In the genomic region with DNA sequence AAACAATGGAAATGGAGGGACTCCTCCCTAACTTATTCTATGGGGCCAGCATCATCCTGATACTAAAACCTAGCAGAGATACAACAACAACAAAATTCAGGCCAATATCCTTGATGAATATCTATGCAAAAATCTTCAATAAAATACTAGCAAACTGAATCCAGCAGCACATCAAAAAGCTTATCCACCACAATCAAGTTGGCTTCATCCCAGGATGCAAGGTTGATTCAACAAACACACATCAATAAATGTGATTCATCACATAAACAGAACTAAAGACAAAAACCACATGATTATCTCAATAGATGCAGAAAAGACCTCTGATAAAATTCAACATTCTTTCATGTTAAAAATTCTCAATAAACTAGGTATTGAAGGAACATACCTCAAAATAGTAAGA, we compare ENCODE assay signal across 6 cellular contexts. TPM values are rescaled to one million over a fixed set of nuclear protein-coding genes. Genes with fewer than 3 reads are reported as not detected.
DNase-seq lines count a peak whose midpoint lies in the region; ATAC-seq and TF ChIP-seq lines count a peak whose summit lies in the region.
"Not testable (repeated sequence)": the region's sequence is repeated elsewhere in the genome, so short reads cannot be mapped to it uniquely, and the experiment has no call there.

No MANE protein-coding gene starts in this region.

- not testable (repeated sequence) for H3K4me3 ChIP-seq in PC-3 (ENCODE audit: low read length); fibroblast of mammary gland (ENCODE audit: control insufficient read depth, low read depth, low read length)

- peak; percentile 27 for ATAC-seq in PC-3

- not testable (repeated sequence) for H3K36me3 ChIP-seq in PC-3 (ENCODE audit: low read depth, low read length)

- H3K9me3 ChIP-seq in PC-3 (ENCODE audit: low read length): not testable (repeated sequence)

- H3K4me2 ChIP-seq in PC-3 (ENCODE audit: low read length): not testable (repeated sequence)

- H2AFZ ChIP-seq in PC-3 (ENCODE audit: low read length): not testable (repeated sequence)

- POLR2A ChIA-PET in PC-3 (lab: Charles Lee; ENCODE audit: unreplicated experiment): interaction anchor here (0.6 kb wide), 1 partner anchor 104 kb away, joined by 3 read pairs; no protein-coding TSS in a partner anchor

- not testable (repeated sequence) for BruUV-seq in PC-3 (replicated peaks; lab: Mats Ljungman, UMichigan)

- not testable (repeated sequence) for H3K79me2 ChIP-seq in PC-3 (ENCODE audit: low read length)

- peaks cover 14% of the 10 kb centered on the region for H3K4me1 ChIP-seq in PC-3 (ENCODE audit: insufficient read depth, low read length)

- not testable (repeated sequence) for TF ChIP-seq CTCF in PC-3 (conservative IDR thresholded peaks at IDR 0.05; ENCODE audit: low read depth, low read length); fibroblast of mammary gland (conservative IDR thresholded peaks at IDR 0.05; ENCODE audit: control insufficient read depth, insufficient read depth, low read depth, low read length)

- intact Hi-C loops in PC-3 (cut with micrococcal nuclease): not testable (repeated sequence)

- H4K20me1 ChIP-seq in PC-3 (ENCODE audit: low read length): not testable (repeated sequence)

- not testable (repeated sequence) for H3K27me3 ChIP-seq in PC-3 (ENCODE audit: low read length)

- H3F3A ChIP-seq in PC-3 (ENCODE audit: low read length, unreplicated experiment): not testable (repeated sequence)

- CTCF ChIA-PET in PC-3 (lab: Charles Lee): not testable (repeated sequence)

- H3K9me2 ChIP-seq in PC-3 (replicated peaks; ENCODE audit: low read length): not testable (repeated sequence)

- DNase-seq in ELR (ENCODE audit: low read depth) (peak; percentile 23), HT-29 (ENCODE audit: low spot score) (peak; percentile 29), M059J (ENCODE audit: low read depth) (peak; percentile 78), PC-3 (peak; percentile 56), RPMI7951 (ENCODE audit: low read depth) (peak; percentile 4), fibroblast of mammary gland (ENCODE audit: low read depth) (peak; percentile 25)

- H3K9ac ChIP-seq in PC-3 (ENCODE audit: low read length): not testable (repeated sequence)

- H3K27ac ChIP-seq in PC-3 (ENCODE audit: low read length): not testable (repeated sequence)

RNA-seq across cellular contexts. Expression of gene PERP, which starts 27.7 kb away (rescaled TPM):
- 69.0 and 71.2 TPM in 2 replicates for total RNA-seq in HT-29 (2014; rRNA removed; shearing (Covaris generic))
- 24.2 and 26.9 TPM in 2 replicates for total RNA-seq in M059J (2014; rRNA removed; shearing (Covaris generic))
- total RNA-seq in PC-3 (2014; rRNA removed): 42.5 and 50.3 TPM in 2 replicates
- 37.5 and 40.6 TPM in 2 replicates for total RNA-seq in RPMI7951 (2014; rRNA removed; shearing (Covaris generic))

Comparison
In these comparisons a context has a peak if more than half of its experiments do, and no peak if none do; other contexts are left out.
1. DNase-seq: peak in every context shown above with its lines; median percentile 78 in M059J; 56 in PC-3; 29 in HT-29; 25 in fibroblast of mammary gland; 23 in ELR; 4 in RPMI7951.